ENCODE assay signal across 2 cellular contexts in the genomic region with DNA sequence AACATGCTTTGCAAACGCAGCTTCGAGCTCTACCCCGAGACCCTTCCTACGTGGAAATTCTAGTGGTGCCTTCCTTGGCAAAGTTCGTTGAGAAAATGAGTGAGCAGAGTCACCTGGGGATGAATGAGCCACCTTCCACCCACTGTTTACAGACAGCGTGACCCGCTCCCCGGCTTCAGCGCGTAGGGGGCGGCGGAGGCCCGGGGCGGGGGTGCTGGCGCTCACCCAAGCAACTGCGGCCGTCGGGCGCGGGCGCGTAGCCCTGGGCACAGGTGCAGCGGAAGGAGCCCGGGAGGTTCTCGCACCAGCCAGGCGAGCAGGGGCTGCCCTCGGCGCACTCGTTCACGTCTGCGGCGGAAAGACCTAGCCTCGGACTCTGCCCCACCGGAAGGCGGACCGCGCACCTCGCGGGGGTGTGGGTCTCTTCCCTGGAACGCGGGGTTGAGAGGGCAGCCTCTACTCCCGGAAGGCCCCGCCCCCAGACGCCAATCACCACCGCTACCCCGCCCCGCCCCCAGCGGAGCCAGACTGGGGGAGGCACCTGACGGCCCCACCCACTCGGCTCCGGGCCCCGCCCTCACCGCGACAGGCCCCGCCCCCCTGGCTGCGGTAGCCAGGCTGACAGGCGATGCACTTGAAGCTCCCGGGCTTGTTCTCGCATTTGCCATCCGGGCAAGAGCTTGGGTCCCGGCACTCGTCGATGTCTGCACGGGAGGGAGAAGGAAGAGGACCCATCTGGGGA.
TF ChIP-seq lines count a peak whose summit lies in the region.

No MANE protein-coding gene starts in this region.

TF ChIP-seq in SK-N-SH, 30 proteins besides CTCF, POLR2A, EP300 and RAD21:
- TF ChIP-seq FOSL2 (IDR thresholded peaks at IDR 0.05; ENCODE audit: borderline replicate concordance, low read depth): no peak
- no peak for TF ChIP-seq NRF1 (IDR thresholded peaks at IDR 0.05; ENCODE audit: low read depth, low read length)
- TF ChIP-seq, protein P1, sequence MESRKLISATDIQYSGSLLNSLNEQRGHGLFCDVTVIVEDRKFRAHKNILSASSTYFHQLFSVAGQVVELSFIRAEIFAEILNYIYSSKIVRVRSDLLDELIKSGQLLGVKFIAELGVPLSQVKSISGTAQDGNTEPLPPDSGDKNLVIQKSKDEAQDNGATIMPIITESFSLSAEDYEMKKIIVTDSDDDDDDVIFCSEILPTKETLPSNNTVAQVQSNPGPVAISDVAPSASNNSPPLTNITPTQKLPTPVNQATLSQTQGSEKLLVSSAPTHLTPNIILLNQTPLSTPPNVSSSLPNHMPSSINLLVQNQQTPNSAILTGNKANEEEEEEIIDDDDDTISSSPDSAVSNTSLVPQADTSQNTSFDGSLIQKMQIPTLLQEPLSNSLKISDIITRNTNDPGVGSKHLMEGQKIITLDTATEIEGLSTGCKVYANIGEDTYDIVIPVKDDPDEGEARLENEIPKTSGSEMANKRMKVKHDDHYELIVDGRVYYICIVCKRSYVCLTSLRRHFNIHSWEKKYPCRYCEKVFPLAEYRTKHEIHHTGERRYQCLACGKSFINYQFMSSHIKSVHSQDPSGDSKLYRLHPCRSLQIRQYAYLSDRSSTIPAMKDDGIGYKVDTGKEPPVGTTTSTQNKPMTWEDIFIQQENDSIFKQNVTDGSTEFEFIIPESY (IDR thresholded peaks at IDR 0.05; ENCODE audit: borderline replicate concordance, low read depth): no peak

TF ChIP-seq in SK-N-SH treated with all-trans-retinoic acid at 6 μM for 48 hours, 23 proteins besides CTCF, POLR2A, EP300 and RAD21:
- TF ChIP-seq ZNF8 (CRISPR knock-in tag; IDR thresholded peaks at IDR 0.05): no peak
- no peak for TF ChIP-seq ZFP3 (CRISPR knock-in tag; IDR thresholded peaks at IDR 0.05)
- TF ChIP-seq, protein P2, sequence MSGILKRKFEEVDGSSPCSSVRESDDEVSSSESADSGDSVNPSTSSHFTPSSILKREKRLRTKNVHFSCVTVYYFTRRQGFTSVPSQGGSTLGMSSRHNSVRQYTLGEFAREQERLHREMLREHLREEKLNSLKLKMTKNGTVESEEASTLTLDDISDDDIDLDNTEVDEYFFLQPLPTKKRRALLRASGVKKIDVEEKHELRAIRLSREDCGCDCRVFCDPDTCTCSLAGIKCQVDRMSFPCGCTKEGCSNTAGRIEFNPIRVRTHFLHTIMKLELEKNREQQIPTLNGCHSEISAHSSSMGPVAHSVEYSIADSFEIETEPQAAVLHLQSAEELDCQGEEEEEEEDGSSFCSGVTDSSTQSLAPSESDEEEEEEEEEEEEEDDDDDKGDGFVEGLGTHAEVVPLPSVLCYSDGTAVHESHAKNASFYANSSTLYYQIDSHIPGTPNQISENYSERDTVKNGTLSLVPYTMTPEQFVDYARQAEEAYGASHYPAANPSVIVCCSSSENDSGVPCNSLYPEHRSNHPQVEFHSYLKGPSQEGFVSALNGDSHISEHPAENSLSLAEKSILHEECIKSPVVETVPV (CRISPR knock-in tag; IDR thresholded peaks at IDR 0.05): no peak
- no peak for TF ChIP-seq ZNF565 (CRISPR knock-in tag; conservative IDR thresholded peaks at IDR 0.05; ENCODE audit: low read depth)
- no peak for TF ChIP-seq GLIS3 (CRISPR knock-in tag; IDR thresholded peaks at IDR 0.05)
- no peak for TF ChIP-seq RARB (CRISPR knock-in tag; IDR thresholded peaks at IDR 0.05)
- TF ChIP-seq ESRRG (CRISPR knock-in tag; IDR thresholded peaks at IDR 0.05): no peak
- TF ChIP-seq, protein P3, sequence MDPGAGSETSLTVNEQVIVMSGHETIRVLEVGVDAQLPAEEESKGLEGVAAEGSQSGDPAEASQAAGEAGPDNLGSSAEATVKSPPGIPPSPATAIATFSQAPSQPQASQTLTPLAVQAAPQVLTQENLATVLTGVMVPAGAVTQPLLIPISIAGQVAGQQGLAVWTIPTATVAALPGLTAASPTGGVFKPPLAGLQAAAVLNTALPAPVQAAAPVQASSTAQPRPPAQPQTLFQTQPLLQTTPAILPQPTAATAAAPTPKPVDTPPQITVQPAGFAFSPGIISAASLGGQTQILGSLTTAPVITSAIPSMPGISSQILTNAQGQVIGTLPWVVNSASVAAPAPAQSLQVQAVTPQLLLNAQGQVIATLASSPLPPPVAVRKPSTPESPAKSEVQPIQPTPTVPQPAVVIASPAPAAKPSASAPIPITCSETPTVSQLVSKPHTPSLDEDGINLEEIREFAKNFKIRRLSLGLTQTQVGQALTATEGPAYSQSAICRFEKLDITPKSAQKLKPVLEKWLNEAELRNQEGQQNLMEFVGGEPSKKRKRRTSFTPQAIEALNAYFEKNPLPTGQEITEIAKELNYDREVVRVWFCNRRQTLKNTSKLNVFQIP (CRISPR knock-in tag; IDR thresholded peaks at IDR 0.05; ENCODE audit: borderline replicate concordance, low read depth): no peak
- no peak for TF ChIP-seq TOX (CRISPR knock-in tag; IDR thresholded peaks at IDR 0.05; ENCODE audit: borderline replicate concordance)
- no peak for TF ChIP-seq CSDC2 (CRISPR knock-in tag; IDR thresholded peaks at IDR 0.05)
- TF ChIP-seq BACH2 (CRISPR knock-in tag; IDR thresholded peaks at IDR 0.05; ENCODE audit: borderline replicate concordance): no peak
- TF ChIP-seq, protein P4, sequence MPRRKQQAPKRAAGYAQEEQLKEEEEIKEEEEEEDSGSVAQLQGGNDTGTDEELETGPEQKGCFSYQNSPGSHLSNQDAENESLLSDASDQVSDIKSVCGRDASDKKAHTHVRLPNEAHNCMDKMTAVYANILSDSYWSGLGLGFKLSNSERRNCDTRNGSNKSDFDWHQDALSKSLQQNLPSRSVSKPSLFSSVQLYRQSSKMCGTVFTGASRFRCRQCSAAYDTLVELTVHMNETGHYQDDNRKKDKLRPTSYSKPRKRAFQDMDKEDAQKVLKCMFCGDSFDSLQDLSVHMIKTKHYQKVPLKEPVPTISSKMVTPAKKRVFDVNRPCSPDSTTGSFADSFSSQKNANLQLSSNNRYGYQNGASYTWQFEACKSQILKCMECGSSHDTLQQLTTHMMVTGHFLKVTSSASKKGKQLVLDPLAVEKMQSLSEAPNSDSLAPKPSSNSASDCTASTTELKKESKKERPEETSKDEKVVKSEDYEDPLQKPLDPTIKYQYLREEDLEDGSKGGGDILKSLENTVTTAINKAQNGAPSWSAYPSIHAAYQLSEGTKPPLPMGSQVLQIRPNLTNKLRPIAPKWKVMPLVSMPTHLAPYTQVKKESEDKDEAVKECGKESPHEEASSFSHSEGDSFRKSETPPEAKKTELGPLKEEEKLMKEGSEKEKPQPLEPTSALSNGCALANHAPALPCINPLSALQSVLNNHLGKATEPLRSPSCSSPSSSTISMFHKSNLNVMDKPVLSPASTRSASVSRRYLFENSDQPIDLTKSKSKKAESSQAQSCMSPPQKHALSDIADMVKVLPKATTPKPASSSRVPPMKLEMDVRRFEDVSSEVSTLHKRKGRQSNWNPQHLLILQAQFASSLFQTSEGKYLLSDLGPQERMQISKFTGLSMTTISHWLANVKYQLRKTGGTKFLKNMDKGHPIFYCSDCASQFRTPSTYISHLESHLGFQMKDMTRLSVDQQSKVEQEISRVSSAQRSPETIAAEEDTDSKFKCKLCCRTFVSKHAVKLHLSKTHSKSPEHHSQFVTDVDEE (CRISPR knock-in tag; IDR thresholded peaks at IDR 0.05): no peak
- no peak for TF ChIP-seq TCF4 (CRISPR knock-in tag; IDR thresholded peaks at IDR 0.05; ENCODE audit: borderline replicate concordance)
- TF ChIP-seq PPARA (CRISPR knock-in tag; IDR thresholded peaks at IDR 0.05; ENCODE audit: borderline replicate concordance): no peak
- TF ChIP-seq ZC3H10 (CRISPR knock-in tag; IDR thresholded peaks at IDR 0.05): no peak
- TF ChIP-seq, protein P5, sequence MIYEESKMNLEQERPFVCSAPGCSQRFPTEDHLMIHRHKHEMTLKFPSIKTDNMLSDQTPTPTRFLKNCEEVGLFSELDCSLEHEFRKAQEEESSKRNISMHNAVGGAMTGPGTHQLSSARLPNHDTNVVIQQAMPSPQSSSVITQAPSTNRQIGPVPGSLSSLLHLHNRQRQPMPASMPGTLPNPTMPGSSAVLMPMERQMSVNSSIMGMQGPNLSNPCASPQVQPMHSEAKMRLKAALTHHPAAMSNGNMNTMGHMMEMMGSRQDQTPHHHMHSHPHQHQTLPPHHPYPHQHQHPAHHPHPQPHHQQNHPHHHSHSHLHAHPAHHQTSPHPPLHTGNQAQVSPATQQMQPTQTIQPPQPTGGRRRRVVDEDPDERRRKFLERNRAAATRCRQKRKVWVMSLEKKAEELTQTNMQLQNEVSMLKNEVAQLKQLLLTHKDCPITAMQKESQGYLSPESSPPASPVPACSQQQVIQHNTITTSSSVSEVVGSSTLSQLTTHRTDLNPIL (CRISPR knock-in tag; IDR thresholded peaks at IDR 0.05; ENCODE audit: low read depth): no peak
- no peak for TF ChIP-seq ISL1 (CRISPR knock-in tag; IDR thresholded peaks at IDR 0.05)
